In the genomic region with DNA sequence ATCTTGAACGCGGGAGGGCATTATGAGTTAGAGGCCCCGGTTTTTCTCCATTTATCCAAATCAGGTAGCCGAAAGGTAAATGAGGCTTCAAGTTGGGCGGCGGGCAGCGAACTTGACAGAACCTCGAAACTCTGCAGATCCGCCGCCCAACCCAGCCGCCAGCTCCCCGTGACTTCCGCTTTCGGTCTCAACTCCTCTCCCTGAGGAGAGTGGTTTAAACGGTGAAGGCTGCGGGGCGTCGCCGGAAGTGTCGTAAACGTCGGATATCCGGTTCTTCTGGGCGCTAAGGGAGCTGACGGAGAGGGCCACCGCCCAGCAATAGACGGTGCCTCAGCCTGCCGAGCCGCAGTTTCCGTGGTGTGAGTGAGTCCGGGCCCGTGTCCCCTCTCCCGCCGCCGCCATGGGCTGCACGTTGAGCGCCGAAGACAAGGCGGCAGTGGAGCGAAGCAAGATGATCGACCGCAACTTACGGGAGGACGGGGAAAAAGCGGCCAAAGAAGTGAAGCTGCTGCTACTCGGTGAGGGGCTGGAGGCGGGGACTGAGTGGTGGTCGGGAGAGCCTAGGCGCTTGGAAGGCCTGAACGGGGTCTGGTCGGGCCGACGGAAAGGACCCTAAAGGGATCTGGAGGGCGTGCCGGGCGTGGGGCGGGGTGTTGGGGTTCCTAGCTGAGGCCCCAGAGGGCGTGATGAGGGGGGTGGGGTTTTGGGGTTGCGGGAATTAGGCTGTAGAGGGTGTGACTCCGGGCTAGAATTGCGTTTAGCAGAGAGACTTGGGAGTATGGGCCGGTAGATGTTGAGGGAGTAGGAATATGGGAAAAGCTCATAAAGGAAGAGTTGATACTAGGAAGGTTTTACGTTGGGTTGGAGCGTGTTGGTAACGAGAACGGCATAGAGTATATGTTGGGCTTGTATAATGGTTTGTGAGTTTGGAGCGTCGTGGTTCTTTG, we compare ENCODE assay signal across 8 cellular contexts. TPM values are rescaled to one million over a fixed set of nuclear protein-coding genes. Genes with fewer than 3 reads are reported as not detected.
DNase-seq lines count a peak whose midpoint lies in the region; ATAC-seq and TF ChIP-seq lines count a peak whose summit lies in the region.

A gene (plus strand): TSS at position 295 of the 947 bp plus-strand sequence. CDS start 106 bp downstream, at position 401.

- ATAC-seq in GM21423 (IDR thresholded peaks at IDR 0.05; ENCODE audit: unreplicated experiment): peak; percentile 95

- H3K4me1 Mint-ChIP-seq in Calu3 (ENCODE audit: low read depth, unreplicated experiment) (no peaks in the 10 kb centered on the region), endodermal cell (peaks cover 23% of the 10 kb centered on the region)

- H3K18ac ChIP-seq in mesendoderm (ENCODE audit: low read length): no peak within 1 kb of the TSS

- peak within 1 kb of the TSS; percentile 99 for H3K4me3 ChIP-seq in HUES48 (ENCODE audit: low read depth, low read length)
- H3K4me3 ChIP-seq in NT2/D1 (ENCODE audit: insufficient read length, low read depth): peak within 1 kb of the TSS; percentile 89
- peak within 1 kb of the TSS; percentile 100 for H3K4me3 ChIP-seq in endodermal cell (ENCODE audit: low read length)
- H3K4me3 ChIP-seq in mesendoderm (ENCODE audit: low read length): peak within 1 kb of the TSS; percentile 94

- H3K9me3 Mint-ChIP-seq in Calu3 (ENCODE audit: low read depth, unreplicated experiment): no peaks in the 10 kb centered on the region
- H3K9me3 Mint-ChIP-seq in endodermal cell: no peaks in the 10 kb centered on the region

- H3K9me3 ChIP-seq in HUES48 (ENCODE audit: control insufficient read depth, insufficient read depth, low read length) (no peaks in the 10 kb centered on the region), NT2/D1 (ENCODE audit: insufficient read depth, low read length) (no peaks in the 10 kb centered on the region), endodermal cell (ENCODE audit: control insufficient read depth, low read length) (no peaks in the 10 kb centered on the region)

- H3K79me1 ChIP-seq in mesendoderm (ENCODE audit: low read length): peaks cover 2% of the 10 kb centered on the region

- CTCF ChIA-PET in Calu3 (lab: Charles Lee): interaction anchor here (0.6 to 2.0 kb wide), 9 partner anchors 16 to 436 kb away, joined by 3 to 9 read pairs (median 5); a partner anchor contains a TSS

- peak within 1 kb of the TSS; percentile 79 for H3K4me2 ChIP-seq in mesendoderm (ENCODE audit: low read length)

- H3K36me3 ChIP-seq in HUES48 (ENCODE audit: control insufficient read depth, insufficient read depth, low read length): no peaks in the 10 kb centered on the region
- peaks cover 3% of the 10 kb centered on the region for H3K36me3 ChIP-seq in NT2/D1 (ENCODE audit: insufficient read depth, insufficient read length, low read length)
- peaks cover 10% of the 10 kb centered on the region for H3K36me3 ChIP-seq in endodermal cell (ENCODE audit: control insufficient read depth, insufficient read depth, low read length)
- H3K36me3 ChIP-seq in mesendoderm (ENCODE audit: control insufficient read depth, insufficient read depth, low read length): no peaks in the 10 kb centered on the region

- DNase-seq in Calu3 (peak; percentile 87), NT2/D1 (ENCODE audit: low read depth, low spot score) (peak; percentile 93), endodermal cell (peak; percentile 98), mesendoderm (peak; percentile 98)
- peak; percentile 95 for DNase-seq in activated CD8-positive, alpha-beta memory T cell treated with anti-CD3 and anti-CD28 coated beads, Interleukin-2, amount 50 U/mL, for 24 hours (ENCODE audit: extremely low read depth)
- peak; percentile 90 for DNase-seq in stimulated activated CD8-positive, alpha-beta memory T cell treated with anti-CD3 and anti-CD28 coated beads, Interleukin-12 subunit alpha, Interleukin-12 subunit beta, amount 100 ng/mL, for 4 hours (ENCODE audit: low read depth)

- no peak within 1 kb of the TSS for H2BK120ac ChIP-seq in mesendoderm (ENCODE audit: low read depth, low read length)

- no peak within 1 kb of the TSS for H2BK15ac ChIP-seq in mesendoderm (replicated peaks; ENCODE audit: low read depth)

- H3K4me1 ChIP-seq in HUES48 (ENCODE audit: control insufficient read depth, insufficient read depth, low read length) (peaks cover 20% of the 10 kb centered on the region), NT2/D1 (ENCODE audit: insufficient read depth, insufficient read length) (peaks cover 5% of the 10 kb centered on the region), endodermal cell (ENCODE audit: control insufficient read depth, insufficient read depth, low read length) (peaks cover 14% of the 10 kb centered on the region), mesendoderm (ENCODE audit: control insufficient read depth, low read depth, low read length) (no peaks in the 10 kb centered on the region)

- intact Hi-C loops in Calu3 (cut with micrococcal nuclease; ENCODE audit: unreplicated experiment): loop anchor here (5.0 kb wide), 4 partner anchors 69 to 434 kb away; a partner anchor contains a TSS

- peak within 1 kb of the TSS; percentile 79 for H3K4ac ChIP-seq in mesendoderm (ENCODE audit: low read depth, low read length)

- peaks cover 14% of the 10 kb centered on the region for H3K27me3 Mint-ChIP-seq in Calu3 (ENCODE audit: unreplicated experiment)
- H3K27me3 Mint-ChIP-seq in endodermal cell (ENCODE audit: insufficient read depth): no peaks in the 10 kb centered on the region

- H2AK5ac ChIP-seq in mesendoderm (ENCODE audit: low read length): no peak within 1 kb of the TSS

- no peak within 1 kb of the TSS for H4K5ac ChIP-seq in mesendoderm (ENCODE audit: low read length)

- BruUV-seq in Calu3 (replicated peaks; lab: Mats Ljungman, UMichigan): no TSS peak

- H3K79me2 ChIP-seq in mesendoderm (ENCODE audit: control insufficient read depth, insufficient read depth, low read length): peaks cover 36% of the 10 kb centered on the region

- peak within 1 kb of the TSS; percentile 94 for H3K27ac ChIP-seq in HUES48 (ENCODE audit: low read depth, low read length)
- H3K27ac ChIP-seq in endodermal cell (ENCODE audit: low read depth, low read length): peak within 1 kb of the TSS; percentile 74
- peak within 1 kb of the TSS; percentile 52 for H3K27ac ChIP-seq in mesendoderm (ENCODE audit: low read depth, low read length)

- peak within 1 kb of the TSS; percentile 100 for H3K56ac ChIP-seq in mesendoderm (ENCODE audit: low read length)

- TF ChIP-seq CTCF in Calu3 (IDR thresholded peaks at IDR 0.05; ENCODE audit: unreplicated experiment) (no peak), endodermal cell (conservative IDR thresholded peaks at IDR 0.05) (no peak)

- H3K23ac ChIP-seq in mesendoderm (ENCODE audit: low read length): no peak within 1 kb of the TSS

- H3K36me3 Mint-ChIP-seq in Calu3 (ENCODE audit: insufficient read depth, unreplicated experiment) (peaks cover 30% of the 10 kb centered on the region), endodermal cell (ENCODE audit: low read depth) (no peaks in the 10 kb centered on the region)

- H4K8ac ChIP-seq in mesendoderm (ENCODE audit: low read depth, low read length): no peak within 1 kb of the TSS

- H2BK5ac ChIP-seq in mesendoderm (ENCODE audit: low read length): peak within 1 kb of the TSS; percentile 92

- H3K27me3 ChIP-seq in HUES48 (ENCODE audit: control insufficient read depth, insufficient read depth, low read length): no peaks in the 10 kb centered on the region
- no peaks in the 10 kb centered on the region for H3K27me3 ChIP-seq in NT2/D1 (ENCODE audit: insufficient read depth, insufficient read length)
- no peaks in the 10 kb centered on the region for H3K27me3 ChIP-seq in endodermal cell (ENCODE audit: control insufficient read depth, insufficient read depth, low read length, poor library complexity, severe bottlenecking)
- H3K27me3 ChIP-seq in mesendoderm (ENCODE audit: insufficient read depth, low read length, poor library complexity): no peaks in the 10 kb centered on the region

- H3K9ac ChIP-seq in HUES48 (ENCODE audit: low read depth, low read length): peak within 1 kb of the TSS; percentile 83
- H3K9ac ChIP-seq in NT2/D1 (ENCODE audit: insufficient read length, low read depth): peak within 1 kb of the TSS; percentile 98
- peak within 1 kb of the TSS; percentile 79 for H3K9ac ChIP-seq in endodermal cell (ENCODE audit: extremely low read depth, low read length, poor library complexity, severe bottlenecking)
- H3K9ac ChIP-seq in mesendoderm (ENCODE audit: low read length): peak within 1 kb of the TSS; percentile 90

- H3K4me3 Mint-ChIP-seq in Calu3 (ENCODE audit: low read depth, unreplicated experiment) (peak within 1 kb of the TSS; percentile 91), endodermal cell (peak within 1 kb of the TSS; percentile 96)

- H3K27ac Mint-ChIP-seq in Calu3 (ENCODE audit: unreplicated experiment) (peak within 1 kb of the TSS; percentile 97), endodermal cell (peak within 1 kb of the TSS; percentile 98)

- 0 to 1% methylated on average over 34 to 68 of the region's 68 CpGs for WGBS in endodermal cell (ENCODE audit: insufficient coverage in 1 of 2, insufficient read length in 1 of 2), 2 experiments
- WGBS in mesendoderm (ENCODE audit: extremely low coverage, insufficient coverage, low lambda C conversion rate): no CpG with 5 or more reads among the region's 68 CpGs

RNA-seq across cellular contexts. Expression of the gene that starts here (rescaled TPM):
- 6.3 and 6.5 TPM in 2 replicates for total RNA-seq in Calu3 (2022)
- 10 to 100 TPM; 10.1 to 10.9 TPM for total RNA-seq in endodermal cell
- 10.2 TPM for polyA plus RNA-seq in endodermal cell (2013, experiment 1 of 2)
- 9.9 TPM for polyA plus RNA-seq in endodermal cell (2013, experiment 2 of 2)
- 6.2 TPM for polyA plus RNA-seq in mesendoderm (2013, experiment 1 of 2)
- polyA plus RNA-seq in mesendoderm (2013, experiment 2 of 2): 6.5 TPM

Comparison
In these comparisons a context has a peak if more than half of its experiments do, and no peak if none do; other contexts are left out.
1. Peak in every context shown above with its lines: DNase-seq, ATAC-seq, H3K4me3 ChIP-seq and H3K27ac ChIP-seq.